12 cellular contexts compared by ENCODE assay signal in the genomic region with DNA sequence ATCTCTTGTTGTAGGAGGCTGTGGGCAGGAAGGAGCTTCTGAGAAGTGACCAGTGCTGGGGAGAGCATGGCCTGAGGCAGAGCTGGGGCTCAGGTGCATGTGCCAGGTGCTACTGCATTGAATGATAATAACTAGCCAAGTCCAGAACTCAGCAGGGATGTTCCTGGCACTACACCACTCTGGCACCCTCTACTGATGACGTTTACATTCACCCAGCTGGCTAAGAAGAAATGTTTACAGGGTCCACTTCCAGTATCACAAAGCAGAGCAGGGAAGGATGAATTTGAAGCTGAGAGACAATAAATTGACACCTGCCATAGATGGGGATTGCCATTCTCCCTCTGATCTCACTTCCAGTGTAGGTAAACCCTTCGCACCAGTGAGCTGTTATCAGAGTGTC.
DNase-seq lines count a peak whose midpoint lies in the region; TF ChIP-seq lines count a peak whose summit lies in the region.
"Had no signal": no experiment of that assay in that cellular context is flagged by ENCODE, and none has a peak within 500 bp of the region (broad histone marks: within the 10 kb centered on the region; RNA-seq: fewer than 3 reads in every experiment).

No MANE protein-coding gene starts in this region.

- H3K27ac ChIP-seq in C4-2B (no peak overlapping the region), MM.1S (ENCODE audit: low read length) (no peak overlapping the region), sigmoid colon (no peak overlapping the region), vagina (no peak overlapping the region)
- H3K27ac ChIP-seq: Peyer's patch had no signal

- H2AFZ ChIP-seq in MM.1S (ENCODE audit: low read length): no peak overlapping the region

- 11 to 52% methylated on average over 2 of the region's 2 CpGs for WGBS in sigmoid colon, 2 donors

- TF ChIP-seq CTCF in C4-2B (conservative IDR thresholded peaks at IDR 0.05) (peak; percentile 11), MM.1S (IDR thresholded peaks at IDR 0.05; ENCODE audit: low read length) (peak; percentile 11), sigmoid colon (IDR thresholded peaks at IDR 0.05) (no peak), vagina (IDR thresholded peaks at IDR 0.05) (no peak)

- TF ChIP-seq POLR2A in sigmoid colon (IDR thresholded peaks at IDR 0.05) (no peak), vagina (IDR thresholded peaks at IDR 0.05) (no peak)

- H3K4me3 ChIP-seq in MM.1S (ENCODE audit: low read length): no peak overlapping the region
- H3K4me3 ChIP-seq in sigmoid colon: no peak overlapping the region
- H3K4me3 ChIP-seq in vagina: no peak overlapping the region
- H3K4me3 ChIP-seq: mucosa of descending colon, Peyer's patch had no signal

- DNase-seq in MM.1S: peak; percentile 21
- DNase-seq in NCI-H748 treated with DMSO at 0.1 percent for 48 hours (lab: John Stamatoyannopoulos, UW): peak; percentile 62
- DNase-seq in cerebellar cortex (ENCODE audit: low spot score): peak; percentile 50
- DNase-seq in sigmoid colon: no peak
- DNase-seq in ACHN: no peak
- no peak for DNase-seq in mucosa of gallbladder (ENCODE audit: low spot score)
- DNase-seq in vagina (ENCODE audit: extremely low spot score in 2 of 2): no peak
- DNase-seq: DMS 273 treated with DMSO at 0.1 percent for 48 hours, mucosa of descending colon, NCI-H187, Peyer's patch had no signal

- no peaks in the 10 kb centered on the region for H3K4me1 ChIP-seq in MM.1S (ENCODE audit: low read length)
- H3K4me1 ChIP-seq in sigmoid colon: no peaks in the 10 kb centered on the region
- H3K4me1 ChIP-seq in vagina: peaks cover 13% of the 10 kb centered on the region
- H3K4me1 ChIP-seq: Peyer's patch had no signal

- no peak overlapping the region for H3K9ac ChIP-seq in MM.1S (ENCODE audit: low read length)

- intact Hi-C loops in sigmoid colon (cut with DNase I): no loop called here
- intact Hi-C loops in vagina (cut with DNase I): no loop called here

- H3K4me2 ChIP-seq in MM.1S (ENCODE audit: low read depth, low read length): no peak overlapping the region

- H3K9me3 ChIP-seq in MM.1S (replicated peaks; ENCODE audit: insufficient read depth, low read length) (no peaks in the 10 kb centered on the region), sigmoid colon (no peaks in the 10 kb centered on the region), vagina (no peaks in the 10 kb centered on the region)
- H3K9me3 ChIP-seq: mucosa of descending colon, Peyer's patch had no signal

- no peak for TF ChIP-seq EP300 in sigmoid colon (IDR thresholded peaks at IDR 0.05)

- no peaks in the 10 kb centered on the region for H3K9me2 ChIP-seq in MM.1S (replicated peaks; ENCODE audit: insufficient read depth, low read length)

- in situ Hi-C loops in ACHN (cut with HindIII; ENCODE audit: low pct_ligation_motif_present, low pct_unique_long_range_greater_than_20kb, low sequenced_read_pairs): no loop called here

- H3K79me2 ChIP-seq in MM.1S (ENCODE audit: low read length): no peaks in the 10 kb centered on the region

- no peaks in the 10 kb centered on the region for H3K36me3 ChIP-seq in MM.1S (replicated peaks; ENCODE audit: insufficient read depth, low read length)
- H3K36me3 ChIP-seq in sigmoid colon: no peaks in the 10 kb centered on the region
- H3K36me3 ChIP-seq in vagina: no peaks in the 10 kb centered on the region
- H3K36me3 ChIP-seq: Peyer's patch had no signal

- H4K20me1 ChIP-seq in MM.1S (ENCODE audit: insufficient read depth, low read length): no peaks in the 10 kb centered on the region

- H3F3A ChIP-seq in MM.1S (ENCODE audit: insufficient read depth, low read length): no peaks in the 10 kb centered on the region

- H3K27me3 ChIP-seq in MM.1S (replicated peaks; ENCODE audit: insufficient read depth, low read length) (no peaks in the 10 kb centered on the region), sigmoid colon (peaks cover 0 to 25% (median 0%) of the 10 kb centered on the region in 3 donors), vagina (no peaks in the 10 kb centered on the region)
- H3K27me3 ChIP-seq: Peyer's patch had no signal

Comparison
In these comparisons a context has a peak if more than half of its experiments do, and no peak if none do; other contexts are left out.
1. CTCF ChIP-seq: peak in C4-2B (single experiment) and MM.1S (single experiment); none in sigmoid colon (0 of 4) and vagina (0 of 3).
2. DNase-seq: peak in MM.1S (single experiment), NCI-H748 treated with DMSO at 0.1 percent for 48 hours (single experiment) and cerebellar cortex (single experiment); none in sigmoid colon (single experiment), ACHN (single experiment), mucosa of gallbladder (single experiment) and vagina (0 of 2).